ENCODE assay signal across 2 cellular contexts in genomic region chr12:132580701-132581292, GRCh38.
TF ChIP-seq lines count a peak whose summit lies in the region.

No MANE protein-coding gene starts in this region.

TF ChIP-seq in HCT116, 20 proteins besides CTCF, POLR2A, EP300 and RAD21:
- TF ChIP-seq YY1 (IDR thresholded peaks at IDR 0.05; ENCODE audit: extremely low read depth, insufficient replicate concordance, low read depth, low read length) (no peak), ZNF274 (IDR thresholded peaks at IDR 0.05; ENCODE audit: low read depth, low read length) (no peak), POLR2AphosphoS5 (IDR thresholded peaks at IDR 0.05; ENCODE audit: low read depth, low read length) (0 out of 2 replicates have a peak, but pooled peaks have one; percentile 6), SRF (IDR thresholded peaks at IDR 0.05; ENCODE audit: low read depth) (no peak)

TF ChIP-seq in H1, 55 proteins besides CTCF, POLR2A, EP300 and RAD21:
- TF ChIP-seq YY1 (IDR thresholded peaks at IDR 0.05; ENCODE audit: low read depth, low read length) (no peak), SIRT6 (IDR thresholded peaks at IDR 0.05; ENCODE audit: low read length) (no peak), SAP30 (IDR thresholded peaks at IDR 0.05; ENCODE audit: insufficient read depth, insufficient replicate concordance, low read length) (no peak), BRCA1 (IDR thresholded peaks at IDR 0.05; ENCODE audit: low read depth, low read length) (no peak)
TF ChIP-seq in H1: peak in this region for 0.
